23 cellular contexts compared by ENCODE assay signal in the genomic region with DNA sequence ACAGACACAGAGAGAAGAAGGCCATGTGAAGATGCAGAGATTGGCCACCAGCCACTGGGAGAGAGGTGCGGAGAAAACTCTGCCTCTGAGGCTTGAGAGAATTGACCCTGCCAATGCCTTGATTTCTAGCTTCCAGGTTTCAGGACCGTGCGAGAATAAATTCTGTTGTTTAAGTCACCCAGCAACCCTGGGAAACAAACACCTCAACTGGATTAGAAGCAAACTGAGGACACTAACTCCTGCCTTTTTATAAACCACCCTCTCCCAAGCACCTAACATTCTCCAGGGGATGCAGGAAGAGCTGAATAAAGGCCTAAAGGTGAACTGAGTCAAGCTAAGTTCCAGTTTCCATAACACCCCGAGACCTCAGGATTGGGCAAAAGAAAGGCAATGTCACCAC.
"Had no signal": no experiment of that assay in that cellular context is flagged by ENCODE, and none has a peak within 500 bp of the region (broad histone marks: within the 10 kb centered on the region; RNA-seq: fewer than 3 reads in every experiment).

No MANE protein-coding gene starts in this region.

- H3K27me3 ChIP-seq: gastrocnemius medialis, left lung had no signal

- H3K27ac ChIP-seq: epithelial cell of prostate, esophagus squamous epithelium, gastrocnemius medialis, heart right ventricle, left lung, lower lobe of right lung had no signal

- H3K9me3 ChIP-seq: esophagus squamous epithelium, gastrocnemius medialis, heart right ventricle, left lung, lower lobe of right lung, mucosa of descending colon had no signal

- H3K36me3 ChIP-seq: esophagus squamous epithelium, gastrocnemius medialis, heart right ventricle, left lung, lower lobe of right lung had no signal

- H3K4me1 ChIP-seq: esophagus squamous epithelium, gastrocnemius medialis, left lung, lower lobe of right lung had no signal

- H3K4me3 ChIP-seq: esophagus squamous epithelium, gastrocnemius medialis, heart right ventricle, left lung, lower lobe of right lung, mucosa of descending colon had no signal

- ATAC-seq: effector memory CD8-positive, alpha-beta T cell; esophagus mucosa; gastrocnemius medialis; left colon; left lung; lower lobe of right lung; mucosa of descending colon; naive thymus-derived CD8-positive, alpha-beta T cell had no signal

- DNase-seq: cortex of kidney; effector CD8-positive, alpha-beta T cell; effector memory CD8-positive, alpha-beta T cell; erythroblast; esophagus squamous epithelium; foreskin fibroblast; foreskin melanocyte; gastrocnemius medialis; glutamatergic neuron; head of caudate nucleus; heart right ventricle; hippocampal formation; kidney; kidney glomerular epithelial cell; left colon; left lung; lower lobe of right lung; mesenchymal stem cell; mucosa of descending colon; naive B cell; naive thymus-derived CD8-positive, alpha-beta T cell had no signal
